ENCODE assay signal across 8 cellular contexts in the genomic region with DNA sequence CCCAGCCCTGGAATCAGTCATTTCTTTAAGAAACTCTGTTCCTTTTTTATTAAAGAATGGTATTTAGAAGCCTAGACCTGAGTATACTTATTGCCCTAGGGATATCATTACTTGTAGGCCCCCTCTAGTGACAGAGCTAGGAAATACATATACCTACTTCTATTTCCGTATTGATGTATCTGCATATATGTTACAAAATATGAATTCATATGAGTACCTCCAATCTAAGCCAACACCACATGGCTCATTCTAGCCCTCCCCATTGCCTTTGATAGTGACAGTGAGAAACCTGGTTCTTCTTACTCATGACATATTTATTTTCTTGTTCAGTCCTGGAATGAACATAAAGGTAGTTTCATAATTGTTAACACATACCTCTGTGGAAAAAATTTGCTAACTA.
DNase-seq lines count a peak whose midpoint lies in the region; ATAC-seq and TF ChIP-seq lines count a peak whose summit lies in the region.

No MANE protein-coding gene starts in this region.

- no peak for TF ChIP-seq POLR2A in heart left ventricle (IDR thresholded peaks at IDR 0.05)

- intact Hi-C loops in heart left ventricle (cut with DNase I): loop anchor here in 5 of 10 donors (1.0 to 10.0 kb wide), 7 partner anchors 136 to 344 kb away; a partner anchor contains a TSS
- intact Hi-C loops in Right ventricle myocardium superior (cut with DNase I): no loop called here

- H3K4me3 ChIP-seq in heart left ventricle: no peak overlapping the region
- H3K4me3 ChIP-seq in RWPE2 (ENCODE audit: severe bottlenecking): no peak overlapping the region
- no peak overlapping the region for H3K4me3 ChIP-seq in epithelial cell of esophagus (ENCODE audit: low read length)
- no peak overlapping the region for H3K4me3 ChIP-seq in retinal pigment epithelial cell (ENCODE audit: low read length)
- H3K4me3 ChIP-seq in H7 (ENCODE audit: insufficient read depth, low read depth, low read length): no peak overlapping the region

- H3K4me1 ChIP-seq in heart left ventricle: peaks cover 0 to 7% (median 0%) of the 10 kb centered on the region in 12 donors
- H3K4me1 ChIP-seq in RWPE2 (ENCODE audit: insufficient read depth, poor library complexity, severe bottlenecking): peaks cover 3% of the 10 kb centered on the region

- H3K9me3 ChIP-seq in heart left ventricle (peaks cover 0 to 13% (median 0%) of the 10 kb centered on the region in 12 donors), RWPE2 (ENCODE audit: severe bottlenecking) (peaks cover 6% of the 10 kb centered on the region)

- H3K27ac ChIP-seq in heart left ventricle (no peak overlapping the region), RWPE2 (ENCODE audit: poor library complexity, severe bottlenecking) (no peak overlapping the region)

- DNase-seq in heart left ventricle: no peak
- DNase-seq in Right ventricle myocardium superior: no peak
- DNase-seq in HuH-7 (ENCODE audit: low spot score): peak; percentile 13
- no peak for DNase-seq in RWPE2 (ENCODE audit: low spot score)
- peak; percentile 81 for DNase-seq in epithelial cell of esophagus (ENCODE audit: low read depth)
- DNase-seq in retinal pigment epithelial cell (ENCODE audit: low read depth): no peak
- DNase-seq in H7: no peak

- no peak for ATAC-seq in heart left ventricle
- ATAC-seq in Right ventricle myocardium superior (ENCODE audit: poor library complexity): no peak
- ATAC-seq in RWPE2 (ENCODE audit: low read depth): peak; percentile 73
- no peak for ATAC-seq in GM18858 (IDR thresholded peaks at IDR 0.05; ENCODE audit: unreplicated experiment)

- no peaks in the 10 kb centered on the region for H3K36me3 ChIP-seq in heart left ventricle
- no peaks in the 10 kb centered on the region for H3K36me3 ChIP-seq in RWPE2 (ENCODE audit: low read depth)
- H3K36me3 ChIP-seq in H7 (replicated peaks; ENCODE audit: control insufficient read depth, insufficient read depth, low read length): no peaks in the 10 kb centered on the region

- peak; percentile 28 to 61 (median 43) for TF ChIP-seq CTCF in heart left ventricle (IDR thresholded peaks at IDR 0.05)
- peak; percentile 75 for TF ChIP-seq CTCF in RWPE2 (IDR thresholded peaks at IDR 0.05; ENCODE audit: poor library complexity, severe bottlenecking)
- peak; percentile 56 for TF ChIP-seq CTCF in epithelial cell of esophagus (IDR thresholded peaks at IDR 0.05; ENCODE audit: insufficient read depth, low read depth, low read length, missing control alignments)
- peak; percentile 62 for TF ChIP-seq CTCF in retinal pigment epithelial cell (conservative IDR thresholded peaks at IDR 0.05; ENCODE audit: low read depth, low read length)

- WGBS in heart left ventricle, 4 donors: 33 to 49% (median 38%) methylated on average over 1 of the region's 1 CpG

- no peaks in the 10 kb centered on the region for H3K27me3 ChIP-seq in heart left ventricle
- no peaks in the 10 kb centered on the region for H3K27me3 ChIP-seq in RWPE2 (ENCODE audit: insufficient read depth, poor library complexity, severe bottlenecking)
- H3K27me3 ChIP-seq in H7 (ENCODE audit: control insufficient read depth, insufficient read depth, low read length): no peaks in the 10 kb centered on the region

Comparison
In these comparisons a context has a peak if more than half of its experiments do, and no peak if none do; other contexts are left out.
1. DNase-seq: peak in HuH-7 (single experiment) and epithelial cell of esophagus (single experiment); none in heart left ventricle (0 of 5), Right ventricle myocardium superior (single experiment), RWPE2 (single experiment), retinal pigment epithelial cell (single experiment) and H7 (single experiment).
2. Peak in every context shown above with its lines, with median percentiles within 50 percentile points of each other: CTCF ChIP-seq.